23 cellular contexts compared by ENCODE assay signal in genomic region chr15:37252530-37252929, GRCh38.
"Had no signal": no experiment of that assay in that cellular context is flagged by ENCODE, and none has a peak within 500 bp of the region (broad histone marks: within the 10 kb centered on the region; RNA-seq: fewer than 3 reads in every experiment).

No MANE protein-coding gene starts in this region.

- H3K4me1 Mint-ChIP-seq: immature natural killer cell; memory B cell; naive B cell; stimulated activated memory B cell treated with anti-CD40 and anti-IgM and Interleukin-4, amounts not matched to agents 10 μg/mL and 1 μg/mL and 100 μg/mL, for 72 hours had no signal

- DNase-seq: cortex of kidney; effector memory CD4-positive, alpha-beta T cell; gastrocnemius medialis; glutamatergic neuron; immature natural killer cell; left ventricle myocardium inferior; lower lobe of right lung; midbrain; naive B cell; nephron progenitor cell; psoas muscle; retina; right lobe of liver; stimulated activated CD4-positive, alpha-beta T cell treated with anti-CD3 and anti-CD28 coated beads, Interleukin-4, amount 100 ng/mL, for 1 hour; tibial artery; upper lobe of right lung had no signal

- H3K27me3 Mint-ChIP-seq: memory B cell; naive B cell; stimulated activated memory B cell treated with anti-CD40 and anti-IgM and Interleukin-4, amounts not matched to agents 10 μg/mL and 1 μg/mL and 100 μg/mL, for 72 hours; stimulated activated naive CD8-positive, alpha-beta T cell treated with anti-CD3 and anti-CD28 coated beads, Interleukin-15, Interleukin-2, amounts not matched to agents 100 ng/mL and 50 ng/mL, for 24 hours had no signal

- H3K27ac Mint-ChIP-seq: immature natural killer cell; memory B cell; nephron progenitor cell; stimulated activated memory B cell treated with anti-CD40 and anti-IgM and Interleukin-4, amounts not matched to agents 10 μg/mL and 1 μg/mL and 100 μg/mL, for 72 hours; stimulated activated naive CD8-positive, alpha-beta T cell treated with anti-CD3 and anti-CD28 coated beads, Interleukin-15, Interleukin-2, amounts not matched to agents 100 ng/mL and 50 ng/mL, for 24 hours had no signal

- H3K9me3 ChIP-seq: esophagus muscularis mucosa, gastrocnemius medialis, left ventricle myocardium inferior, lower lobe of right lung, neutrophil, psoas muscle, right lobe of liver, tibial artery, upper lobe of right lung, vagina had no signal

- H3K36me3 Mint-ChIP-seq: immature natural killer cell; memory B cell; naive B cell; stimulated activated memory B cell treated with anti-CD40 and anti-IgM and Interleukin-4, amounts not matched to agents 10 μg/mL and 1 μg/mL and 100 μg/mL, for 72 hours had no signal

- H3K27me3 ChIP-seq: esophagus muscularis mucosa, gastrocnemius medialis, neutrophil, right lobe of liver, tibial artery, upper lobe of right lung, vagina had no signal

- H3K36me3 ChIP-seq: esophagus muscularis mucosa, gastrocnemius medialis, left ventricle myocardium inferior, lower lobe of right lung, neutrophil, right lobe of liver, tibial artery, upper lobe of right lung, vagina had no signal

- H3K9me3 Mint-ChIP-seq: nephron progenitor cell; stimulated activated memory B cell treated with anti-CD40 and anti-IgM and Interleukin-4, amounts not matched to agents 10 μg/mL and 1 μg/mL and 100 μg/mL, for 72 hours; stimulated activated naive CD8-positive, alpha-beta T cell treated with anti-CD3 and anti-CD28 coated beads, Interleukin-15, Interleukin-2, amounts not matched to agents 100 ng/mL and 50 ng/mL, for 24 hours had no signal

- H3K4me3 Mint-ChIP-seq: immature natural killer cell; memory B cell; naive B cell; nephron progenitor cell; stimulated activated memory B cell treated with anti-CD40 and anti-IgM and Interleukin-4, amounts not matched to agents 10 μg/mL and 1 μg/mL and 100 μg/mL, for 72 hours; stimulated activated naive CD8-positive, alpha-beta T cell treated with anti-CD3 and anti-CD28 coated beads, Interleukin-15, Interleukin-2, amounts not matched to agents 100 ng/mL and 50 ng/mL, for 24 hours had no signal

- H3K4me1 ChIP-seq: esophagus muscularis mucosa, gastrocnemius medialis, left ventricle myocardium inferior, lower lobe of right lung, psoas muscle, right lobe of liver, upper lobe of right lung, vagina had no signal

- H3K4me3 ChIP-seq: esophagus muscularis mucosa, gastrocnemius medialis, left ventricle myocardium inferior, lower lobe of right lung, psoas muscle, right lobe of liver, tibial artery, upper lobe of right lung, vagina had no signal

- H3K27ac ChIP-seq: epithelial cell of prostate, esophagus muscularis mucosa, gastrocnemius medialis, left ventricle myocardium inferior, lower lobe of right lung, neutrophil, psoas muscle, right lobe of liver, tibial artery, upper lobe of right lung, vagina had no signal

- ATAC-seq: gastrocnemius medialis; lower lobe of right lung; psoas muscle; right lobe of liver; stimulated activated memory B cell treated with anti-CD40 and anti-IgM and Interleukin-4, amounts not matched to agents 10 μg/mL and 1 μg/mL and 100 μg/mL, for 72 hours; upper lobe of right lung had no signal
